1 cellular context compared by ENCODE assay signal in genomic region chr1:46278807-46279206, GRCh38.
A peak's percentile ranks its signal among the peaks of the same experiment; 100 is the strongest.
TF ChIP-seq lines count a peak whose summit lies in the region.

No MANE protein-coding gene starts in this region.

TF ChIP-seq in HepG2, 621 proteins besides CTCF, POLR2A, EP300 and RAD21:
- peak; percentile 91 for TF ChIP-seq AGO2 (optimal IDR thresholded peaks at IDR 0.05; ENCODE audit: low read depth, low read length)
- TF ChIP-seq ZNF687 (CRISPR knock-in tag; IDR thresholded peaks at IDR 0.05) = peak; percentile 19; the same call in 1 of the 2 replicates
- peak; percentile 65 for TF ChIP-seq RBM22 (optimal IDR thresholded peaks at IDR 0.05; ENCODE audit: low read length)
- TF ChIP-seq ZNF143 (CRISPR knock-in tag; IDR thresholded peaks at IDR 0.05) = no peak
- TF ChIP-seq ZNF367 (CRISPR knock-in tag; IDR thresholded peaks at IDR 0.05; ENCODE audit: borderline replicate concordance) = no peak
- TF ChIP-seq CREM (IDR thresholded peaks at IDR 0.05) = no peak
- TF ChIP-seq CREM (CRISPR knock-in tag; IDR thresholded peaks at IDR 0.05) = no peak
- TF ChIP-seq ZNF234 (CRISPR knock-in tag; conservative IDR thresholded peaks at IDR 0.05) = no peak
